Comparison of ENCODE assay signal across 2 cellular contexts in genomic region chr2:149018971-149019370, GRCh38.
TF ChIP-seq lines count a peak whose summit lies in the region.

No MANE protein-coding gene starts in this region.

TF ChIP-seq in GM12878, 131 proteins besides CTCF, POLR2A, EP300 and RAD21:
- TF ChIP-seq PAX5 (IDR thresholded peaks at IDR 0.05; ENCODE audit: borderline replicate concordance, low read depth, low read length) (no peak), DPF2 (IDR thresholded peaks at IDR 0.05) (no peak), SIX5 (IDR thresholded peaks at IDR 0.05; ENCODE audit: low read depth, low read length, severe bottlenecking) (no peak), CHD2 (IDR thresholded peaks at IDR 0.05; ENCODE audit: borderline replicate concordance, low read depth, low read length) (no peak), SMARCA5 (IDR thresholded peaks at IDR 0.05) (no peak), POLR2AphosphoS5 (IDR thresholded peaks at IDR 0.05; ENCODE audit: low read length) (no peak), ASH2L (IDR thresholded peaks at IDR 0.05; ENCODE audit: borderline replicate concordance, low read depth) (no peak), ETV6 (conservative IDR thresholded peaks at IDR 0.05 in 1 of 2, IDR thresholded peaks at IDR 0.05 in 1 of 2; ENCODE audit: borderline replicate concordance in 1 of 2, low read depth in 1 of 2) (no peak), CBFB (IDR thresholded peaks at IDR 0.05; ENCODE audit: low read depth) (no peak), BRCA1 (IDR thresholded peaks at IDR 0.05; ENCODE audit: low read depth, low read length) (no peak)

TF ChIP-seq in HEK293T, 16 proteins besides CTCF, POLR2A, EP300 and RAD21:
- no peak for TF ChIP-seq FOXA1 (IDR thresholded peaks at IDR 0.05)
- no peak for TF ChIP-seq L3MBTL2 (conservative IDR thresholded peaks at IDR 0.05)
- no peak for TF ChIP-seq ELF4 (IDR thresholded peaks at IDR 0.05)
